In the genomic region with DNA sequence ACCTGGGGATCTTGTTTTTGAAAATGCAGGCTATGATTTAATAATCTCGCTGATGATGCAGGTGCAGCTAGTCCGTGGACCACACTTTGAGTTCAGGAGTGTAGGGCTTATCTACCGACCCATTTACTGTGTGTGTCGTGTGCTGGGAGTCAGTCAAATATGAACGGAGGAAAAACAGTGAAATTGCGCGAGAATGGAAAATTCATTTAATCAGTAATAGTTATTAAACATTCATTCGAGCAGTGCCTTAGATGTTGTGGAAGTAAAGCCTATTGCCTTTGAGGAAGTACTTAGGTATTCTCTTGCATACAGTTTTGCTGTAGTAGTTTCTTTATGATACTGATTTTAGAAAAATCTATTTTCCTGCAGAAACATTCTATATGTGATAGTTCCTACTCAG, we compare ENCODE assay signal across 8 cellular contexts. TPM values are rescaled to one million over a fixed set of nuclear protein-coding genes. Genes with fewer than 3 reads are reported as not detected.
DNase-seq lines count a peak whose midpoint lies in the region; ATAC-seq and TF ChIP-seq lines count a peak whose summit lies in the region.

No MANE protein-coding gene starts in this region.

- H2AFZ ChIP-seq in PC-3 (ENCODE audit: low read length): peak overlapping the region; percentile 82

- intact Hi-C loops in PC-3 (cut with micrococcal nuclease): loop anchor here (5.0 kb wide), 1 partner anchor 103 kb away; a partner anchor contains a TSS
- intact Hi-C loops in esophagus muscularis mucosa (cut with DNase I): loop anchor here (5.0 to 10.0 kb wide), 3 partner anchors 93 to 370 kb away; a partner anchor contains a TSS

- DNase-seq in PC-3: peak; percentile 3
- no peak for DNase-seq in esophagus muscularis mucosa (ENCODE audit: extremely low spot score)
- peak; percentile 5 for DNase-seq in putamen (ENCODE audit: low spot score)
- no peak for DNase-seq in kidney glomerular epithelial cell (lab: John Stamatoyannopoulos, UW)
- no peak for DNase-seq in germinal center (ENCODE audit: low spot score)

- TF ChIP-seq EP300 in esophagus muscularis mucosa (IDR thresholded peaks at IDR 0.05): no peak

- ATAC-seq in PC-3 (no peak), GM18502 (IDR thresholded peaks at IDR 0.05; ENCODE audit: poor library complexity, unreplicated experiment) (no peak), GM21367 (IDR thresholded peaks at IDR 0.05; ENCODE audit: unreplicated experiment) (no peak)

- H3F3A ChIP-seq in PC-3 (ENCODE audit: low read length, unreplicated experiment): no peaks in the 10 kb centered on the region

- peak overlapping the region; percentile 76 for H3K4me3 ChIP-seq in GM08714 (ENCODE audit: low read length)
- peak overlapping the region; percentile 99 for H3K4me3 ChIP-seq in PC-3 (ENCODE audit: low read length)
- peak overlapping the region; percentile 76 to 93 (median 81) for H3K4me3 ChIP-seq in esophagus muscularis mucosa

- BruUV-seq in PC-3 (replicated peaks; lab: Mats Ljungman, UMichigan): no TSS peak

- H3K4me2 ChIP-seq in PC-3 (ENCODE audit: low read length): peak overlapping the region; percentile 98

- peak overlapping the region; percentile 78 for H3K9ac ChIP-seq in PC-3 (ENCODE audit: low read length)

- H3K36me3 ChIP-seq in PC-3 (ENCODE audit: low read depth, low read length) (no peaks in the 10 kb centered on the region), esophagus muscularis mucosa (no peaks in the 10 kb centered on the region)

- H4K20me1 ChIP-seq in PC-3 (ENCODE audit: low read length): 0 out of 2 replicates have a peak, but pooled peaks cover 7% of the 10 kb centered on the region

- H3K27ac ChIP-seq in PC-3 (ENCODE audit: low read length) (no peak overlapping the region), esophagus muscularis mucosa (replicated peaks in 1 of 4) (peak overlapping the region; percentile 92 to 99 (median 96))

- H3K4me1 ChIP-seq in PC-3 (ENCODE audit: insufficient read depth, low read length): peaks cover 42% of the 10 kb centered on the region
- peaks cover 36 to 62% (median 58%) of the 10 kb centered on the region in 4 donors for H3K4me1 ChIP-seq in esophagus muscularis mucosa

- under 1% methylated on average over 8 of the region's 8 CpGs for WGBS in esophagus muscularis mucosa

- TF ChIP-seq POLR2A in esophagus muscularis mucosa (IDR thresholded peaks at IDR 0.05; ENCODE audit: low read depth): no peak

- CTCF ChIA-PET in PC-3 (lab: Charles Lee): no interaction called here

- TF ChIP-seq CTCF in PC-3 (conservative IDR thresholded peaks at IDR 0.05; ENCODE audit: low read depth, low read length): no peak
- no peak for TF ChIP-seq CTCF in esophagus muscularis mucosa (IDR thresholded peaks at IDR 0.05)

- H3K9me2 ChIP-seq in PC-3 (replicated peaks; ENCODE audit: low read length): no peaks in the 10 kb centered on the region

- POLR2A ChIA-PET in PC-3 (lab: Charles Lee; ENCODE audit: unreplicated experiment): no interaction called here

- H3K27me3 ChIP-seq in PC-3 (ENCODE audit: low read length) (no peaks in the 10 kb centered on the region), esophagus muscularis mucosa (no peaks in the 10 kb centered on the region)

- H3K79me2 ChIP-seq in PC-3 (ENCODE audit: low read length): peaks cover 77% of the 10 kb centered on the region

- H3K9me3 ChIP-seq in PC-3 (ENCODE audit: low read length): no peaks in the 10 kb centered on the region
- H3K9me3 ChIP-seq in esophagus muscularis mucosa: no peaks in the 10 kb centered on the region

RNA-seq across cellular contexts. Expression of a gene that starts 0.7 kb away (rescaled TPM):
- total RNA-seq in PC-3 (2014; rRNA removed): 3.6 and 4.4 TPM in 2 replicates
- 10 to 100 TPM; 10.8 to 16.1 (median 14.8) TPM for total RNA-seq in esophagus muscularis mucosa

Comparison
In these comparisons a context has a peak if more than half of its experiments do, and no peak if none do; other contexts are left out.
1. DNase-seq: peak in PC-3 (single experiment) and putamen (single experiment); none in esophagus muscularis mucosa (single experiment), kidney glomerular epithelial cell (single experiment) and germinal center (single experiment).
2. Peak in every context shown above with its lines, with median percentiles within 50 percentile points of each other: H3K4me3 ChIP-seq.